ENCODE assay signal across 24 cellular contexts in the genomic region with DNA sequence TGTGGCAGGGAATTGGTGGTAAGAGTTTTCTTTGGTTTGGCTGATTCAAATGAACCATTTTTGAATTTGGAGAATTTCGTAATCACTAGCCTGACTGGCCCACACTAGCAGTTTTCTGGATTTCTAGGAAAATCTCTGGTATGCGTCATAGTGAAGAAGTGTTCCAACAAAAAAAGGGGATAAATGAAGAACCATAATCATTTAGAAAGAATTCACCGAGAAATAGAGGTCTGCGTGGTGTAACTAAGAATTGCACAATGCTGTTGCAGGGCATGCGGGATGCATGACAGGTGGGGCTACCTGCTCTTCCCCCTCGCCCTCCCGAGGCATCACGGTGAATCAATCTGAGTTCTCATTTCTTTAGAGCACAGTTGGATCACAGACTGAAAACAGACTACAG.
DNase-seq lines count a peak whose midpoint lies in the region; ATAC-seq and TF ChIP-seq lines count a peak whose summit lies in the region.
"Had no signal": no experiment of that assay in that cellular context is flagged by ENCODE, and none has a peak within 500 bp of the region (broad histone marks: within the 10 kb centered on the region; RNA-seq: fewer than 3 reads in every experiment).

No MANE protein-coding gene starts in this region.

- peaks cover 47% of the 10 kb centered on the region for H3K4me1 Mint-ChIP-seq in HFFc6 (ENCODE audit: low read depth)
- H3K4me1 Mint-ChIP-seq: activated CD4-positive, alpha-beta T cell treated with anti-CD3 and anti-CD28 coated beads, Interleukin-2, amount 10 ng/mL, durations not matched to agents 24 days and 14 days; activated naive CD8-positive, alpha-beta T cell treated with anti-CD3 and anti-CD28 coated beads, Interleukin-2, amount 10 ng/mL, durations not matched to agents 7 days and 5 days; memory B cell; naive thymus-derived CD8-positive, alpha-beta T cell had no signal

- no peak for ATAC-seq in HG02588 (IDR thresholded peaks at IDR 0.05; ENCODE audit: unreplicated experiment)
- ATAC-seq: naive thymus-derived CD8-positive, alpha-beta T cell had no signal

- DNase-seq in AG20443 (ENCODE audit: low spot score) (peak; percentile 78), HFFc6 (peak; percentile 85), fibroblast of mammary gland (ENCODE audit: low read depth) (peak; percentile 91), posterior vena cava (ENCODE audit: low spot score) (peak; percentile 74), DMS 273 treated with DMSO at 0.1 percent for 48 hours (lab: John Stamatoyannopoulos, UW) (no peak)
- no peak for DNase-seq in stimulated activated CD4-positive, alpha-beta T cell treated with anti-CD3 and anti-CD28 coated beads, Interleukin-4, amount 100 ng/mL, for 4 hours
- DNase-seq: activated CD4-positive, alpha-beta T cell treated with anti-CD3 and anti-CD28 coated beads, Interleukin-2, amount 10 ng/mL, durations not matched to agents 24 days and 14 days; activated naive CD8-positive, alpha-beta T cell treated with anti-CD3 and anti-CD28 coated beads, Interleukin-2, amount 10 ng/mL, durations not matched to agents 7 days and 5 days; Calu3; dermis blood vessel endothelial cell; GOT3; MV-4-11; naive thymus-derived CD8-positive, alpha-beta T cell; NCI-H1694 treated with DMSO at 0.1 percent for 48 hours; NCI-H82; OCI-M1; SIG-M5; stimulated activated naive CD4-positive, alpha-beta T cell treated with Interleukin-2 at 50 U/mL for 16 hours; tibial artery had no signal

- H3K4me3 Mint-ChIP-seq in HFFc6, result no peak overlapping the region; the same call in 1 of the 2 replicates
- H3K4me3 Mint-ChIP-seq: activated CD4-positive, alpha-beta T cell treated with anti-CD3 and anti-CD28 coated beads, Interleukin-2, amount 10 ng/mL, durations not matched to agents 24 days and 14 days; activated naive CD8-positive, alpha-beta T cell treated with anti-CD3 and anti-CD28 coated beads, Interleukin-2, amount 10 ng/mL, durations not matched to agents 7 days and 5 days; memory B cell; naive thymus-derived CD8-positive, alpha-beta T cell had no signal

- intact Hi-C loops in posterior vena cava (cut with DNase I), result loop anchor here in 1 of 2 donors (10.0 kb wide), 1 partner anchor 584 kb away; no protein-coding TSS in a partner anchor

- H3K36me3 Mint-ChIP-seq in HFFc6 (ENCODE audit: low read depth), result no peaks in the 10 kb centered on the region
- H3K36me3 Mint-ChIP-seq: activated naive CD8-positive, alpha-beta T cell treated with anti-CD3 and anti-CD28 coated beads, Interleukin-2, amount 10 ng/mL, durations not matched to agents 7 days and 5 days; memory B cell; naive thymus-derived CD8-positive, alpha-beta T cell had no signal

- no peaks in the 10 kb centered on the region for H3K9me3 Mint-ChIP-seq in HFFc6
- H3K9me3 Mint-ChIP-seq: activated CD4-positive, alpha-beta T cell treated with anti-CD3 and anti-CD28 coated beads, Interleukin-2, amount 10 ng/mL, durations not matched to agents 24 days and 14 days had no signal

- H3K27ac Mint-ChIP-seq in HFFc6, result peak overlapping the region; percentile 39; the same call in 1 of the 2 replicates
- H3K27ac Mint-ChIP-seq: activated CD4-positive, alpha-beta T cell treated with anti-CD3 and anti-CD28 coated beads, Interleukin-2, amount 10 ng/mL, durations not matched to agents 24 days and 14 days; activated naive CD8-positive, alpha-beta T cell treated with anti-CD3 and anti-CD28 coated beads, Interleukin-2, amount 10 ng/mL, durations not matched to agents 7 days and 5 days; activated T-helper 2 cell treated with anti-CD3 and anti-CD28 coated beads, Interferon-gamma antibody, Interleukin-2, Interleukin-4, amounts not matched to agents 10 μg/mL and 5 μg/mL and 100 μg/mL, durations not matched to agents 14 hours and 24 hours and 36 hours; memory B cell; naive thymus-derived CD8-positive, alpha-beta T cell had no signal

- no peak overlapping the region for H3K4me3 ChIP-seq in fibroblast of mammary gland (ENCODE audit: control insufficient read depth, low read depth, low read length)
- H3K4me3 ChIP-seq: BLaER1, skin epidermis, tibial artery had no signal

- H3K27me3 Mint-ChIP-seq in HFFc6 (ENCODE audit: insufficient read depth), result no peaks in the 10 kb centered on the region; the same call in none of the 2 replicates
- H3K27me3 Mint-ChIP-seq: activated CD4-positive, alpha-beta T cell treated with anti-CD3 and anti-CD28 coated beads, Interleukin-2, amount 10 ng/mL, durations not matched to agents 24 days and 14 days; activated naive CD8-positive, alpha-beta T cell treated with anti-CD3 and anti-CD28 coated beads, Interleukin-2, amount 10 ng/mL, durations not matched to agents 7 days and 5 days; memory B cell had no signal

- TF ChIP-seq CTCF in HFFc6 (IDR thresholded peaks at IDR 0.05) (no peak), fibroblast of mammary gland (conservative IDR thresholded peaks at IDR 0.05; ENCODE audit: control insufficient read depth, insufficient read depth, low read depth, low read length) (no peak)

Comparison
In these comparisons a context has a peak if more than half of its experiments do, and no peak if none do; other contexts are left out.
1. DNase-seq: peak in AG20443 (single experiment), HFFc6 (single experiment), fibroblast of mammary gland (single experiment) and posterior vena cava (single experiment); none in DMS 273 treated with DMSO at 0.1 percent for 48 hours (single experiment) and stimulated activated CD4-positive, alpha-beta T cell treated with anti-CD3 and anti-CD28 coated beads, Interleukin-4, amount 100 ng/mL, for 4 hours (0 of 2).